ENCODE assay signal across 8 cellular contexts in the genomic region with DNA sequence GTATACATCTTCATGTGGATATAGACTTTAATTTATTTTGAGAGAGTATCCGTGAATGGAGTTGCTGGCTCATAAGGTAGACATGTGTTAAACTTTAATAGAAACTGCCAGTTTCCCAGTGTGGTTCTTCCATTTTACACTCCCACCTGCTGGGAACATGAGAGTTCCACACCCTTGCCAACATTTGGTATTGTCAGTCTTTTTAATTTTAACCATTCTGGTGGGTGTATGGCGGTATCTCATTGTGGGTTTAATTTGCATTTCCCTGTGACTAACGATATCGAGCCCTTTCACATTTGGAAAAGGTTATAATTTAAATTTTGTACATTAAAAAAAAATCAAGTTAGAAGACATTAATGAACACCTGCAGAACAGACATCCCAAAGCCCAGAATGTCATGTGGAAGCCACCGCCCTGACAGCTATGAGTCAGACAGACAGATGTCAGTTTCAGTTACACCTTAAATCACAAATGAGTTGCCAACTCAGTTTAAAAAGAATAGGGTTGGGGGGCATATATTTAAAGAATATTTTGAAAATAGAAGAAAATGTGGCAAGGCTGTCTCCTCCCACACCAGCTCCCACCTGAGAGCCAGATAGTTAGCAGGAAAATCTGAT. TPM values are rescaled to one million over a fixed set of nuclear protein-coding genes. Genes with fewer than 3 reads are reported as not detected.
DNase-seq lines count a peak whose midpoint lies in the region; ATAC-seq and TF ChIP-seq lines count a peak whose summit lies in the region.

No MANE protein-coding gene starts in this region.

- H3K4me1 ChIP-seq in cardiac muscle cell (ENCODE audit: low read depth) (peaks cover 14% of the 10 kb centered on the region), mesendoderm (ENCODE audit: control insufficient read depth, low read depth, low read length) (no peaks in the 10 kb centered on the region)

- no peak overlapping the region for H3K56ac ChIP-seq in mesendoderm (ENCODE audit: low read length)

- ATAC-seq in Right ventricle myocardium superior (ENCODE audit: poor library complexity) (no peak), HG03039 (IDR thresholded peaks at IDR 0.05; ENCODE audit: unreplicated experiment) (peak; percentile 73)

- peaks cover 43% of the 10 kb centered on the region for H3K4me1 Mint-ChIP-seq in T-helper 2 cell treated with Interferon-gamma antibody and Interleukin-4, amounts not matched to agents 5 μg/mL and 100 μg/mL, for 36 hours (ENCODE audit: low read depth)

- H3K4me3 Mint-ChIP-seq in T-helper 2 cell treated with Interferon-gamma antibody and Interleukin-4, amounts not matched to agents 5 μg/mL and 100 μg/mL, for 36 hours: peak overlapping the region; percentile 38

- H2BK120ac ChIP-seq in mesendoderm (ENCODE audit: low read depth, low read length): no peak overlapping the region

- peak overlapping the region; percentile 71 for H3K27ac ChIP-seq in cardiac muscle cell
- no peak overlapping the region for H3K27ac ChIP-seq in mesendoderm (ENCODE audit: low read depth, low read length)

- peaks cover 3% of the 10 kb centered on the region for H3K27me3 Mint-ChIP-seq in T-helper 2 cell treated with Interferon-gamma antibody and Interleukin-4, amounts not matched to agents 5 μg/mL and 100 μg/mL, for 36 hours (ENCODE audit: low read depth)

- WGBS in mesendoderm (ENCODE audit: extremely low coverage, insufficient coverage, low lambda C conversion rate): no CpG with 5 or more reads among the region's 5 CpGs

- H3K9me3 ChIP-seq in cardiac muscle cell (ENCODE audit: low read depth): no peaks in the 10 kb centered on the region

- H3K23ac ChIP-seq in mesendoderm (ENCODE audit: low read length): peak overlapping the region; percentile 66

- intact Hi-C loops in Right ventricle myocardium superior (cut with DNase I): no loop called here

- no peak overlapping the region for H2BK5ac ChIP-seq in mesendoderm (ENCODE audit: low read length)

- H3K79me1 ChIP-seq in mesendoderm (ENCODE audit: low read length): no peaks in the 10 kb centered on the region

- DNase-seq in cardiac muscle cell (ENCODE audit: low read depth in 1 of 2, low spot score in 1 of 2) (no peak), Right ventricle myocardium superior (no peak), mesendoderm (no peak), NCI-H1105 (lab: John Stamatoyannopoulos, UW) (no peak), NCI-H2196 treated with DMSO at 0.1 percent for 48 hours (lab: John Stamatoyannopoulos, UW; ENCODE audit: unreplicated experiment) (no peak), EL (no peak)
- no peak for DNase-seq in T-helper 2 cell treated with Interferon-gamma antibody and Interleukin-4, amounts not matched to agents 5 μg/mL and 100 μg/mL, for 36 hours (ENCODE audit: low spot score)

- no peak overlapping the region for H2BK15ac ChIP-seq in mesendoderm (replicated peaks; ENCODE audit: low read depth)

- no peak overlapping the region for H2AK5ac ChIP-seq in mesendoderm (ENCODE audit: low read length)

- no peak overlapping the region for H3K27ac Mint-ChIP-seq in T-helper 2 cell treated with Interferon-gamma antibody and Interleukin-4, amounts not matched to agents 5 μg/mL and 100 μg/mL, for 36 hours

- H3K36me3 Mint-ChIP-seq in T-helper 2 cell treated with Interferon-gamma antibody and Interleukin-4, amounts not matched to agents 5 μg/mL and 100 μg/mL, for 36 hours (ENCODE audit: low read depth): peaks cover 4% of the 10 kb centered on the region

- TF ChIP-seq CTCF in cardiac muscle cell (IDR thresholded peaks at IDR 0.05; ENCODE audit: low read depth, low read length): no peak

- H3K9me3 Mint-ChIP-seq in T-helper 2 cell treated with Interferon-gamma antibody and Interleukin-4, amounts not matched to agents 5 μg/mL and 100 μg/mL, for 36 hours: no peaks in the 10 kb centered on the region

- no peak overlapping the region for H3K18ac ChIP-seq in mesendoderm (ENCODE audit: low read length)

- H3K36me3 ChIP-seq in cardiac muscle cell (no peaks in the 10 kb centered on the region), mesendoderm (ENCODE audit: control insufficient read depth, insufficient read depth, low read length) (no peaks in the 10 kb centered on the region)

- H3K4me3 ChIP-seq in cardiac muscle cell (no peak overlapping the region), mesendoderm (ENCODE audit: low read length) (no peak overlapping the region)

- no peak overlapping the region for H4K8ac ChIP-seq in mesendoderm (ENCODE audit: low read depth, low read length)

- no peak overlapping the region for H3K9ac ChIP-seq in mesendoderm (ENCODE audit: low read length)

- H3K79me2 ChIP-seq in mesendoderm (ENCODE audit: control insufficient read depth, insufficient read depth, low read length): no peaks in the 10 kb centered on the region

- no peak overlapping the region for H4K5ac ChIP-seq in mesendoderm (ENCODE audit: low read length)

- H3K4me2 ChIP-seq in mesendoderm (ENCODE audit: low read length): no peak overlapping the region

- no peak overlapping the region for H3K4ac ChIP-seq in mesendoderm (ENCODE audit: low read depth, low read length)

- H3K27me3 ChIP-seq in cardiac muscle cell (no peaks in the 10 kb centered on the region), mesendoderm (ENCODE audit: insufficient read depth, low read length, poor library complexity) (no peaks in the 10 kb centered on the region)

RNA-seq across cellular contexts. Expression of a gene that starts 36.9 kb away (rescaled TPM):
- total RNA-seq in cardiac muscle cell: 6.4 and 14.8 TPM in 2 replicates
- 5.7 and 11.8 TPM in 2 replicates for polyA plus RNA-seq in cardiac muscle cell
- total RNA-seq in Right ventricle myocardium superior: 2.9 TPM
- polyA plus RNA-seq in mesendoderm (2013, experiment 1 of 2): 4.1 TPM
- 4.1 TPM for polyA plus RNA-seq in mesendoderm (2013, experiment 2 of 2)
